8 cellular contexts compared by ENCODE assay signal in the genomic region with DNA sequence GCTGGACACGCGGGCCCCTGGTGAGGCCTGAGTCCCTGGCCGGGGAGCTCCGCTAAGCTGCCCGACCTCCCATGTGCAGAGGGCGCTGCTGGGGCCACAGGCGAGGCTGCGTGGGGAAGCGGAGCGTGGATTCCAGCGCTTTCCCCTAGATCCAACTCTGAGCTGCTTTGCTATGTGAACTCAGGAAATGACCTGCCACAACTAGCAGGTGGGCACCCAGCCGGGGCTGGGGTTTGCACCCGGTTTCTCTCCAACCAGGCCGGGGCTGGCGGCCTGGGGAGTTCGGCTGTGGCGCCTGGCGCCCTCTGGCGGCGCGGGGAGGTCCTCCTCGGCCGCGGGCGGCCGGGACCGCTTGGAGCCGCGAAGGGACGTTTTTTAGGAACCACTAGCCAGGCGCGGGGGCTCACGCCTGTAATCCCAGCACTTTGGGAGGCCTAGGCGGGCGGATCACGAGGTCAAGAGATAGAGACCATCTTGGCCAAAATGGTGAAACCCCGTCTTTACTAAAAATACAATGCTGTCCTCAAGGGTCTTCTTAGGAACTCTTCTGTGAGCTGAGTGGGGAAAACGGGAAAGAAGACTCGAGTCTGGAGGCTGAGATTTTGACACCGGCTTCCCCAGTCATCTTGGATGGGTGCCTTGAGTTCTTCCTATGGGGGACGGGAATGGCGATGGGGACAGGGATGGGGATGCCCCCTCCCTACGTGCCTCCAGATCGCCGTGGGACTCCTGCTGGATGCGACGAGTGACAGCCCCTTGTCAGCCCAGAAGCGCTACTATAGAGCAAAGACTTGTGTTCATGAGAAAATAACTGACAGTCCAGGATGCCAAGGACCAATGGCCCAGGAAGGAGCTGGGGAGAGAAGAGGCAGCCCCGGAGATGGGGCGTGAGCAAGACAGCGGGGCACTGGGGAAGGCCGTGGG. TPM values are rescaled to one million over a fixed set of nuclear protein-coding genes. Genes with fewer than 3 reads are reported as not detected.
DNase-seq lines count a peak whose midpoint lies in the region; ATAC-seq, FAIRE-seq and TF ChIP-seq lines count a peak whose summit lies in the region.

No MANE protein-coding gene starts in this region.

- TF ChIP-seq CTCF in activated B cell treated with CpG ODN at 0.5 μM for 24 hours (IDR thresholded peaks at IDR 0.05) = peak; percentile 40
- TF ChIP-seq CTCF in HepG2 (CRISPR knock-in tag; IDR thresholded peaks at IDR 0.05) = peak; percentile 78

- CTCF ChIA-PET in activated B cell treated with CpG ODN at 0.5 μM for 24 hours (lab: Charles Lee) = interaction anchor here (0.6 to 2.4 kb wide), 14 partner anchors 12 to 467 kb away, joined by 3 to 13 read pairs (median 4); a partner anchor contains a TSS
- CTCF ChIA-PET in HepG2 (lab: Yijun Ruan, JAX; ENCODE audit: low intra/inter-chr PET ratio, low total read pairs) = interaction anchor here (1.0 to 3.9 kb wide), 4 partner anchors 33 to 436 kb away, joined by 3 to 53 read pairs (median 4); no protein-coding TSS in a partner anchor

- H3K4me3 ChIP-seq in HepG2 (replicated peaks in 1 of 3; ENCODE audit: insufficient read depth in 1 of 3, low read depth in 2 of 3, low read length in 3 of 3) = peak overlapping the region in 1 of 3 experiments; percentile 39; a peak in 1 of 6 replicates

- POLR2A ChIA-PET in activated B cell treated with CpG ODN at 0.5 μM for 24 hours (lab: Charles Lee) (interaction anchor here (0.8 to 3.6 kb wide), 5 partner anchors 12 to 134 kb away, joined by 3 to 15 read pairs (median 12); a partner anchor contains a TSS), HepG2 (lab: Yijun Ruan, JAX) (interaction anchor here (1.0 kb wide), 2 partner anchors 134 to 436 kb away, joined by 3 to 5 read pairs; a partner anchor contains a TSS)

- peaks cover 2 to 6% of the 10 kb centered on the region in 2 experiments; a peak in 4 of 5 replicates for H3K27me3 ChIP-seq in HepG2 (ENCODE audit: control insufficient read depth in 1 of 2, insufficient read depth in 2 of 2, low read length in 2 of 2)

- no peaks in the 10 kb centered on the region for H3K79me2 ChIP-seq in HepG2 (ENCODE audit: insufficient read depth, low read length)

- no peak overlapping the region for H3K27ac ChIP-seq in HepG2 (ENCODE audit: extremely low read length, insufficient read depth, low read length)

- H3K4me2 ChIP-seq in HepG2 (ENCODE audit: low read depth, low read length) = peak overlapping the region; percentile 56

- no TSS peak for BruUV-seq in HepG2 (replicated peaks; lab: Mats Ljungman, UMichigan)

- H3K36me3 ChIP-seq in HepG2 (replicated peaks in 1 of 2; ENCODE audit: control insufficient read depth in 1 of 2, insufficient read depth in 2 of 2, low read length in 2 of 2) = no peaks in the 10 kb centered on the region

- H3K9me3 ChIP-seq in HepG2 (ENCODE audit: low read length) = no peaks in the 10 kb centered on the region

- ATAC-seq in HG02798 (IDR thresholded peaks at IDR 0.05; ENCODE audit: poor library complexity, unreplicated experiment) (peak; percentile 84), activated B cell treated with CpG ODN at 0.5 μM for 24 hours (ENCODE audit: low read depth) (peak; percentile 90), HepG2 (peak; percentile 88)

- H3K9me3 Mint-ChIP-seq in activated B cell treated with CpG ODN at 0.5 μM for 24 hours = no peaks in the 10 kb centered on the region

- H3K27ac Mint-ChIP-seq in activated B cell treated with CpG ODN at 0.5 μM for 24 hours = no peak overlapping the region

- TF ChIP-seq RAD21 in HepG2 (CRISPR knock-in tag; IDR thresholded peaks at IDR 0.05) = peak; percentile 95

- no peak for TF ChIP-seq EP300 in HepG2 (IDR thresholded peaks at IDR 0.05; ENCODE audit: low read depth in 2 of 2, low read length in 2 of 2)
- no peak for TF ChIP-seq EP300 in HepG2 (CRISPR knock-in tag; IDR thresholded peaks at IDR 0.05; ENCODE audit: borderline replicate concordance)

- H2AFZ ChIP-seq in HepG2 (ENCODE audit: low read length) = no peak overlapping the region

- intact Hi-C loops in activated B cell treated with CpG ODN at 0.5 μM for 24 hours (cut with micrococcal nuclease) (loop anchor here (1.0 to 5.0 kb wide), 5 partner anchors 29 to 436 kb away; a partner anchor contains a TSS), HepG2 (cut with micrococcal nuclease; ENCODE audit: unreplicated experiment) (loop anchor here (1.0 to 5.0 kb wide), 3 partner anchors 34 to 436 kb away; no protein-coding TSS in a partner anchor)

- H3K27me3 Mint-ChIP-seq in activated B cell treated with CpG ODN at 0.5 μM for 24 hours = no peaks in the 10 kb centered on the region

- peaks cover 23% of the 10 kb centered on the region for H3K4me1 Mint-ChIP-seq in activated B cell treated with CpG ODN at 0.5 μM for 24 hours

- 75% methylated on average over 31 of the region's 52 CpGs for WGBS in HepG2 (ENCODE audit: low lambda C conversion rate)

- no peak for TF ChIP-seq POLR2A in HepG2 (IDR thresholded peaks at IDR 0.05; ENCODE audit: insufficient read depth in 1 of 2, low read depth in 2 of 2, low read length in 2 of 2)

- peak; percentile 46 for DNase-seq in ELR (ENCODE audit: low read depth)
- DNase-seq in activated B cell treated with CpG ODN at 0.5 μM for 24 hours = peak; percentile 66
- DNase-seq in central memory CD4-positive, alpha-beta T cell = peak; percentile 63
- peak; percentile 17 for DNase-seq in HepG2 (ENCODE audit: low spot score)
- peak; percentile 46 to 61 (median 49) for DNase-seq in stimulated activated CD4-positive, alpha-beta T cell treated with anti-CD3 and anti-CD28 coated beads, TNF-alpha, amount 100 ng/mL, for 4 hours (ENCODE audit: low read depth in 3 of 3)
- no peak for DNase-seq in NCI-H82 treated with DMSO at 0.1 percent for 48 hours (lab: John Stamatoyannopoulos, UW; ENCODE audit: unreplicated experiment)
- DNase-seq in DMS 273 (lab: John Stamatoyannopoulos, UW; ENCODE audit: unreplicated experiment) = no peak

- in situ Hi-C loops in HepG2 (cut with HindIII; ENCODE audit: extremely low pct_ligation_motif_present, low pct_unique_long_range_greater_than_20kb) = loop anchor here (5.0 kb wide), 1 partner anchor 434 kb away; no protein-coding TSS in a partner anchor

- FAIRE-seq in HepG2 (lab: Jason Lieb, UNC) = no peak

- H3K9ac ChIP-seq in HepG2 (ENCODE audit: insufficient read depth, low read depth, low read length) = no peak overlapping the region

- H3K36me3 Mint-ChIP-seq in activated B cell treated with CpG ODN at 0.5 μM for 24 hours (ENCODE audit: low read depth) = peaks cover 31% of the 10 kb centered on the region

- no peak overlapping the region for H3K4me3 Mint-ChIP-seq in activated B cell treated with CpG ODN at 0.5 μM for 24 hours

- H4K20me1 ChIP-seq in HepG2 (ENCODE audit: insufficient read depth, low read length) = no peaks in the 10 kb centered on the region

- H3K4me1 ChIP-seq in HepG2 (ENCODE audit: insufficient read depth, low read length) = peaks cover 26% of the 10 kb centered on the region

RNA-seq across cellular contexts. Expression of a gene that starts 12.6 kb away (rescaled TPM):
- total RNA-seq in activated B cell treated with CpG ODN at 0.5 μM for 24 hours (109 and 110 TPM in 2 replicates), HepG2 (2016; rRNA removed; fragmentation: Illumina TruSeq; extraction: Trizol) (47.8 and 49.5 TPM in 2 replicates)
- 8.2 and 9.6 TPM in 2 replicates for total RNA-seq in HepG2 (2016; cell fraction: cytosol; rRNA removed; fragmentation: Illumina TruSeq; extraction: Trizol; ENCODE audit: low read depth)
- 45.9 and 51.2 TPM in 2 replicates for total RNA-seq in HepG2 (2016; cell fraction: insoluble cytoplasmic fraction; rRNA removed; fragmentation: Illumina TruSeq; extraction: Trizol)
- total RNA-seq in HepG2 (2016; cell fraction: membrane; rRNA removed; fragmentation: Illumina TruSeq; extraction: Trizol) = 16.1 and 17.9 TPM in 2 replicates
- total RNA-seq in HepG2 (2016; cell fraction: nucleus; rRNA removed; fragmentation: Illumina TruSeq; extraction: Trizol) = 31.1 and 42.8 TPM in 2 replicates
- polyA plus RNA-seq in HepG2 (2011; rRNA removed) = 47.2 and 54.2 TPM in 2 replicates
- 25.8 and 40.7 TPM in 2 replicates for polyA plus RNA-seq in HepG2 (2011; cell fraction: cytosol; rRNA removed)
- polyA plus RNA-seq in HepG2 (2011; cell fraction: nucleus; rRNA removed) = 98.0 and 106 TPM in 2 replicates
- 29.7 and 35.8 TPM in 2 replicates for polyA plus RNA-seq in HepG2 (2012)
- 3.9 and 4.7 TPM in 2 replicates for polyA plus RNA-seq in HepG2 (2016; cell fraction: cytosol; fragmentation: Illumina TruSeq; extraction: Trizol; ENCODE audit: low read depth)
- 51.7 and 55.3 TPM in 2 replicates for polyA plus RNA-seq in HepG2 (2016; cell fraction: insoluble cytoplasmic fraction; fragmentation: Illumina TruSeq; extraction: Trizol; ENCODE audit: low read depth)
- 8.9 and 9.2 TPM in 2 replicates for polyA plus RNA-seq in HepG2 (2016; cell fraction: membrane; fragmentation: Illumina TruSeq; extraction: Trizol; ENCODE audit: low read depth)
- polyA plus RNA-seq in HepG2 (2016; cell fraction: nucleus; fragmentation: Illumina TruSeq; extraction: Trizol; ENCODE audit: insufficient read depth, low read depth) = 87.0 and 102 TPM in 2 replicates
- polyA minus RNA-seq in HepG2 (2011; rRNA and poly(A)+ RNA removed; ENCODE audit: low replicate concordance) = 56.1 and 62.6 TPM in 2 replicates
- 13.5 and 15.9 TPM in 2 replicates for polyA minus RNA-seq in HepG2 (2011; cell fraction: cytosol; rRNA and poly(A)+ RNA removed)
- polyA minus RNA-seq in HepG2 (2011; cell fraction: nucleus; rRNA and poly(A)+ RNA removed) = 14.4 and 15.9 TPM in 2 replicates

RNA-seq across cellular contexts. Expression of a gene that starts 22.5 kb away (rescaled TPM):
- total RNA-seq in activated B cell treated with CpG ODN at 0.5 μM for 24 hours (not detected in 2 replicates), HepG2 (2016; rRNA removed; fragmentation: Illumina TruSeq; extraction: Trizol) (0.29 TPM in 1 of 2 replicates, not detected in the other)
- total RNA-seq in HepG2 (2016; cell fraction: cytosol; rRNA removed; fragmentation: Illumina TruSeq; extraction: Trizol; ENCODE audit: low read depth) = 0.20 TPM in 1 of 2 replicates, not detected in the other
- 0.18 and 0.50 TPM in 2 replicates for total RNA-seq in HepG2 (2016; cell fraction: insoluble cytoplasmic fraction; rRNA removed; fragmentation: Illumina TruSeq; extraction: Trizol)
- total RNA-seq in HepG2 (2016; cell fraction: membrane; rRNA removed; fragmentation: Illumina TruSeq; extraction: Trizol) = 0.09 TPM in 1 of 2 replicates, not detected in the other
- total RNA-seq in HepG2 (2016; cell fraction: nucleus; rRNA removed; fragmentation: Illumina TruSeq; extraction: Trizol) = 0.22 and 0.38 TPM in 2 replicates
- polyA plus RNA-seq in HepG2 (2011; rRNA removed) = 0.79 and 1.8 TPM in 2 replicates
- polyA plus RNA-seq in HepG2 (2011; cell fraction: cytosol; rRNA removed) = 1.6 and 1.9 TPM in 2 replicates
- 0.68 and 0.78 TPM in 2 replicates for polyA plus RNA-seq in HepG2 (2011; cell fraction: nucleus; rRNA removed)
- 0.32 and 0.55 TPM in 2 replicates for polyA plus RNA-seq in HepG2 (2012)
- not detected in 2 replicates for polyA plus RNA-seq in HepG2 (2016; cell fraction: cytosol; fragmentation: Illumina TruSeq; extraction: Trizol; ENCODE audit: low read depth)
- 0.14 TPM in 1 of 2 replicates, not detected in the other for polyA plus RNA-seq in HepG2 (2016; cell fraction: insoluble cytoplasmic fraction; fragmentation: Illumina TruSeq; extraction: Trizol; ENCODE audit: low read depth)
- 0.11 TPM in 1 of 2 replicates, not detected in the other for polyA plus RNA-seq in HepG2 (2016; cell fraction: membrane; fragmentation: Illumina TruSeq; extraction: Trizol; ENCODE audit: low read depth)
- polyA plus RNA-seq in HepG2 (2016; cell fraction: nucleus; fragmentation: Illumina TruSeq; extraction: Trizol; ENCODE audit: insufficient read depth, low read depth) = 0.28 and 0.51 TPM in 2 replicates
- 0.12 TPM in 1 of 2 replicates, not detected in the other for polyA minus RNA-seq in HepG2 (2011; rRNA and poly(A)+ RNA removed; ENCODE audit: low replicate concordance)
- polyA minus RNA-seq in HepG2 (2011; cell fraction: cytosol; rRNA and poly(A)+ RNA removed) = 0.49 and 0.53 TPM in 2 replicates
- polyA minus RNA-seq in HepG2 (2011; cell fraction: nucleus; rRNA and poly(A)+ RNA removed) = 0.52 and 0.99 TPM in 2 replicates

RNA-seq across cellular contexts. Expression of a gene that starts 29.3 kb away (rescaled TPM):
- total RNA-seq in activated B cell treated with CpG ODN at 0.5 μM for 24 hours (54.8 and 74.5 TPM in 2 replicates), HepG2 (2016; rRNA removed; fragmentation: Illumina TruSeq; extraction: Trizol) (6.8 and 23.9 TPM in 2 replicates)
- total RNA-seq in HepG2 (2016; cell fraction: cytosol; rRNA removed; fragmentation: Illumina TruSeq; extraction: Trizol; ENCODE audit: low read depth) = 8.4 and 11.8 TPM in 2 replicates
- total RNA-seq in HepG2 (2016; cell fraction: insoluble cytoplasmic fraction; rRNA removed; fragmentation: Illumina TruSeq; extraction: Trizol) = 6.3 and 23.7 TPM in 2 replicates
- total RNA-seq in HepG2 (2016; cell fraction: membrane; rRNA removed; fragmentation: Illumina TruSeq; extraction: Trizol) = 9.0 and 9.3 TPM in 2 replicates
- 45.2 and 52.0 TPM in 2 replicates for total RNA-seq in HepG2 (2016; cell fraction: nucleus; rRNA removed; fragmentation: Illumina TruSeq; extraction: Trizol)
- polyA plus RNA-seq in HepG2 (2011; rRNA removed) = 53.3 and 68.4 TPM in 2 replicates
- polyA plus RNA-seq in HepG2 (2011; cell fraction: cytosol; rRNA removed) = 12.0 and 12.6 TPM in 2 replicates
- 382 and 397 TPM in 2 replicates for polyA plus RNA-seq in HepG2 (2011; cell fraction: nucleus; rRNA removed)
- 27.8 and 32.4 TPM in 2 replicates for polyA plus RNA-seq in HepG2 (2012)
- polyA plus RNA-seq in HepG2 (2016; cell fraction: cytosol; fragmentation: Illumina TruSeq; extraction: Trizol; ENCODE audit: low read depth) = 1.2 and 1.4 TPM in 2 replicates
- 5.6 and 6.1 TPM in 2 replicates for polyA plus RNA-seq in HepG2 (2016; cell fraction: insoluble cytoplasmic fraction; fragmentation: Illumina TruSeq; extraction: Trizol; ENCODE audit: low read depth)
- 2.8 and 3.1 TPM in 2 replicates for polyA plus RNA-seq in HepG2 (2016; cell fraction: membrane; fragmentation: Illumina TruSeq; extraction: Trizol; ENCODE audit: low read depth)
- polyA plus RNA-seq in HepG2 (2016; cell fraction: nucleus; fragmentation: Illumina TruSeq; extraction: Trizol; ENCODE audit: insufficient read depth, low read depth) = 77.1 and 87.3 TPM in 2 replicates
- polyA minus RNA-seq in HepG2 (2011; rRNA and poly(A)+ RNA removed; ENCODE audit: low replicate concordance) = 69.8 and 79.8 TPM in 2 replicates
- polyA minus RNA-seq in HepG2 (2011; cell fraction: cytosol; rRNA and poly(A)+ RNA removed) = 11.9 and 15.7 TPM in 2 replicates
- 124 and 138 TPM in 2 replicates for polyA minus RNA-seq in HepG2 (2011; cell fraction: nucleus; rRNA and poly(A)+ RNA removed)

RNA-seq across cellular contexts. Expression of a gene that starts 29.6 kb away (rescaled TPM):
- total RNA-seq in activated B cell treated with CpG ODN at 0.5 μM for 24 hours (not detected in 2 replicates), HepG2 (2016; rRNA removed; fragmentation: Illumina TruSeq; extraction: Trizol) (0.13 and 0.15 TPM in 2 replicates)
- total RNA-seq in HepG2 (2016; cell fraction: cytosol; rRNA removed; fragmentation: Illumina TruSeq; extraction: Trizol; ENCODE audit: low read depth) = not detected in 2 replicates
- total RNA-seq in HepG2 (2016; cell fraction: insoluble cytoplasmic fraction; rRNA removed; fragmentation: Illumina TruSeq; extraction: Trizol) = 0.11 TPM in 1 of 2 replicates, not detected in the other
- not detected in 2 replicates for total RNA-seq in HepG2 (2016; cell fraction: membrane; rRNA removed; fragmentation: Illumina TruSeq; extraction: Trizol)
- 0.28 TPM in 1 of 2 replicates, not detected in the other for total RNA-seq in HepG2 (2016; cell fraction: nucleus; rRNA removed; fragmentation: Illumina TruSeq; extraction: Trizol)
- 0.33 and 0.42 TPM in 2 replicates for polyA plus RNA-seq in HepG2 (2011; rRNA removed)
- 0.42 and 0.65 TPM in 2 replicates for polyA plus RNA-seq in HepG2 (2011; cell fraction: cytosol; rRNA removed)
- 0.16 and 0.28 TPM in 2 replicates for polyA plus RNA-seq in HepG2 (2011; cell fraction: nucleus; rRNA removed)
- 0.29 and 0.47 TPM in 2 replicates for polyA plus RNA-seq in HepG2 (2012)
- not detected in 2 replicates for polyA plus RNA-seq in HepG2 (2016; cell fraction: cytosol; fragmentation: Illumina TruSeq; extraction: Trizol; ENCODE audit: low read depth)
- not detected in 2 replicates for polyA plus RNA-seq in HepG2 (2016; cell fraction: insoluble cytoplasmic fraction; fragmentation: Illumina TruSeq; extraction: Trizol; ENCODE audit: low read depth)
- polyA plus RNA-seq in HepG2 (2016; cell fraction: membrane; fragmentation: Illumina TruSeq; extraction: Trizol; ENCODE audit: low read depth) = 0.08 TPM in 1 of 2 replicates, not detected in the other
- not detected in 2 replicates for polyA plus RNA-seq in HepG2 (2016; cell fraction: nucleus; fragmentation: Illumina TruSeq; extraction: Trizol; ENCODE audit: insufficient read depth, low read depth)
- polyA minus RNA-seq in HepG2 (2011; rRNA and poly(A)+ RNA removed; ENCODE audit: low replicate concordance) = 0.28 TPM in 1 of 2 replicates, not detected in the other
- not detected in 2 replicates for polyA minus RNA-seq in HepG2 (2011; cell fraction: cytosol; rRNA and poly(A)+ RNA removed)
- polyA minus RNA-seq in HepG2 (2011; cell fraction: nucleus; rRNA and poly(A)+ RNA removed) = not detected in 2 replicates

Comparison
In these comparisons a context has a peak if more than half of its experiments do, and no peak if none do; other contexts are left out.
1. DNase-seq: peak in ELR (single experiment), activated B cell treated with CpG ODN at 0.5 μM for 24 hours (single experiment), central memory CD4-positive, alpha-beta T cell (single experiment), HepG2 (single experiment) and stimulated activated CD4-positive, alpha-beta T cell treated with anti-CD3 and anti-CD28 coated beads, TNF-alpha, amount 100 ng/mL, for 4 hours (3 of 3); none in NCI-H82 treated with DMSO at 0.1 percent for 48 hours (single experiment) and DMS 273 (single experiment).
2. Peak in every context shown above with its lines, with median percentiles within 50 percentile points of each other: ATAC-seq.